In genomic region chr17:68290955-68291835, GRCh38 we compare ENCODE assay signal across 8 cellular contexts. TPM values are rescaled to one million over a fixed set of nuclear protein-coding genes. Genes with fewer than 3 reads are reported as not detected.
DNase-seq lines count a peak whose midpoint lies in the region; ATAC-seq and TF ChIP-seq lines count a peak whose summit lies in the region.

Gene ARSG, plus strand, starts transcription at chr17:68291495. Its CDS starts 15,999 bp downstream, at chr17:68307494.
Gene SLC16A6, minus strand, starts transcription at chr17:68291127. Its CDS starts 12,807 bp downstream, at chr17:68278320.

- H3K36me3 ChIP-seq in Caco-2 (ENCODE audit: control insufficient read depth, insufficient read depth, low read length) (no peaks in the 10 kb centered on the region), HUES48 (ENCODE audit: control insufficient read depth, insufficient read depth, low read length) (no peaks in the 10 kb centered on the region), PC-9 (ENCODE audit: low read depth) (no peaks in the 10 kb centered on the region), neuronal stem cell (replicated peaks in 1 of 2; ENCODE audit: control insufficient read depth in 2 of 2, insufficient read depth in 2 of 2, low read length in 2 of 2) (no peaks in the 10 kb centered on the region), suprapubic skin (no peaks in the 10 kb centered on the region)

- no peaks in the 10 kb centered on the region for H3K27me3 ChIP-seq in Caco-2 (replicated peaks; ENCODE audit: control insufficient read depth, insufficient read depth, low read length)
- peaks cover 42% of the 10 kb centered on the region for H3K27me3 ChIP-seq in HUES48 (ENCODE audit: control insufficient read depth, insufficient read depth, low read length)
- no peaks in the 10 kb centered on the region for H3K27me3 ChIP-seq in PC-9 (ENCODE audit: insufficient read depth, low read depth)
- peaks cover 74% of the 10 kb centered on the region for H3K27me3 ChIP-seq in foreskin keratinocyte
- H3K27me3 ChIP-seq in neuronal stem cell (ENCODE audit: control insufficient read depth in 3 of 3, insufficient read depth in 3 of 3, low read depth in 1 of 3, low read length in 3 of 3): peaks cover 0 to 21% (median 3%) of the 10 kb centered on the region in 3 experiments
- H3K27me3 ChIP-seq in suprapubic skin: no peaks in the 10 kb centered on the region

- DNase-seq in Caco-2 (peak; percentile 79 to 84), PC-9 (peak; percentile 43 to 62), foreskin keratinocyte (peak in 1 of 2 donors; percentile 4), neuronal stem cell (ENCODE audit: low spot score) (peak; percentile 68), suprapubic skin (ENCODE audit: low spot score in 2 of 2) (no peak)
- DNase-seq in activated effector memory CD4-positive, alpha-beta T cell treated with Interleukin-2 at 50 U/mL for 16 hours: peak; percentile 78

- peak within 1 kb of the TSS; percentile 76 for H3K27ac Mint-ChIP-seq in Caco-2 (ENCODE audit: unreplicated experiment)

- TF ChIP-seq CTCF in Caco-2 (IDR thresholded peaks at IDR 0.05; ENCODE audit: insufficient read depth in 1 of 2, low read depth in 1 of 2, low read length in 1 of 2, severe bottlenecking in 1 of 2, unreplicated experiment in 1 of 2): no peak
- TF ChIP-seq CTCF in PC-9 (conservative IDR thresholded peaks at IDR 0.05): no peak
- TF ChIP-seq CTCF in foreskin keratinocyte (conservative IDR thresholded peaks at IDR 0.05): no peak
- no peak for TF ChIP-seq CTCF in suprapubic skin (IDR thresholded peaks at IDR 0.05)

- peaks cover 18% of the 10 kb centered on the region for H3F3A ChIP-seq in PC-9 (ENCODE audit: insufficient read depth, low read depth)

- peak within 1 kb of the TSS; percentile 76 for H3K4me3 Mint-ChIP-seq in Caco-2 (ENCODE audit: unreplicated experiment)

- H3K27me3 Mint-ChIP-seq in Caco-2 (ENCODE audit: insufficient read depth, unreplicated experiment): peaks cover 3% of the 10 kb centered on the region

- H3K4me1 ChIP-seq in Caco-2 (peaks cover 6% of the 10 kb centered on the region; the same call in 1 of the 2 replicates), HUES48 (ENCODE audit: control insufficient read depth, insufficient read depth, low read length) (peaks cover 49% of the 10 kb centered on the region), PC-9 (replicated peaks; ENCODE audit: insufficient read depth) (peaks cover 20% of the 10 kb centered on the region), foreskin keratinocyte (no peaks in the 10 kb centered on the region), neuronal stem cell (ENCODE audit: control insufficient read depth in 2 of 2, insufficient read depth in 1 of 2, low read depth in 1 of 2, low read length in 2 of 2) (peaks cover 5 to 16% of the 10 kb centered on the region in 2 donors), suprapubic skin (peaks cover 50% of the 10 kb centered on the region)

- TF ChIP-seq EP300 in suprapubic skin (IDR thresholded peaks at IDR 0.05): no peak

- POLR2A ChIA-PET in Caco-2 (lab: Charles Lee) (interaction anchor here (0.6 kb wide), 4 partner anchors 12 to 563 kb away, joined by 3 to 6 read pairs (median 4); no protein-coding TSS in a partner anchor), PC-9 (lab: Charles Lee; ENCODE audit: unreplicated experiment) (interaction anchor here (0.6 to 0.7 kb wide), 3 partner anchors 13 to 22 kb away, joined by 5 to 9 read pairs (median 6); no protein-coding TSS in a partner anchor)

- peaks cover 5% of the 10 kb centered on the region for H3K36me3 Mint-ChIP-seq in Caco-2 (ENCODE audit: insufficient read depth, unreplicated experiment)

- peak; percentile 50 for ATAC-seq in GM21390 (IDR thresholded peaks at IDR 0.05; ENCODE audit: unreplicated experiment)
- peak; percentile 28 for ATAC-seq in foreskin keratinocyte

- no peaks in the 10 kb centered on the region for H3K79me1 ChIP-seq in neuronal stem cell (ENCODE audit: low read depth, low read length)

- H4K91ac ChIP-seq in neuronal stem cell (ENCODE audit: low read depth, low read length, poor library complexity): peak within 1 kb of the TSS; percentile 79

- peak within 1 kb of the TSS; percentile 17 for H3K4ac ChIP-seq in neuronal stem cell (ENCODE audit: low read length)

- H3K4me3 ChIP-seq in Caco-2 (ENCODE audit: low read depth, low read length) (peak within 1 kb of the TSS; percentile 87), HUES48 (ENCODE audit: low read depth, low read length) (peak within 1 kb of the TSS; percentile 73), PC-9 (peak within 1 kb of the TSS; percentile 76), neuronal stem cell (ENCODE audit: low read length in 2 of 2) (peak within 1 kb of the TSS; percentile 71 to 91), suprapubic skin (peak within 1 kb of the TSS; percentile 83)

- peak within 1 kb of the TSS; percentile 60 for H2AK5ac ChIP-seq in neuronal stem cell (ENCODE audit: low read depth, low read length)

- H3K27ac ChIP-seq in HUES48 (ENCODE audit: low read depth, low read length) (peak within 1 kb of the TSS; percentile 92), PC-9 (peak within 1 kb of the TSS; percentile 58), foreskin keratinocyte (no peak within 1 kb of the TSS), neuronal stem cell (replicated peaks; ENCODE audit: low read length) (no peak within 1 kb of the TSS), suprapubic skin (peak within 1 kb of the TSS; percentile 85)

- H3K14ac ChIP-seq in neuronal stem cell (ENCODE audit: low read length): peak within 1 kb of the TSS; percentile 25

- no peak within 1 kb of the TSS for H2BK5ac ChIP-seq in neuronal stem cell (ENCODE audit: low read length)

- CTCF ChIA-PET in Caco-2 (lab: Charles Lee) (interaction anchor here (0.6 to 1.4 kb wide), 4 partner anchors 34 to 145 kb away, joined by 3 to 14 read pairs (median 4); no protein-coding TSS in a partner anchor), PC-9 (lab: Charles Lee) (no interaction called here)

- H4K8ac ChIP-seq in neuronal stem cell (ENCODE audit: low read depth, low read length): no peak within 1 kb of the TSS

- WGBS in neuronal stem cell (ENCODE audit: extremely low coverage in 2 of 2, insufficient read length in 2 of 2, insufficient replicate concordance in 1 of 2), 2 donors: no CpG with 5 or more reads among the region's 96 CpGs
- WGBS in suprapubic skin: 0% methylated on average over 4 of the region's 96 CpGs

- intact Hi-C loops in Caco-2 (cut with micrococcal nuclease; ENCODE audit: unreplicated experiment) (loop anchor here (2.0 kb wide), 1 partner anchor 38 kb away; no protein-coding TSS in a partner anchor), PC-9 (cut with micrococcal nuclease; ENCODE audit: unreplicated experiment) (loop anchor here (5.0 to 10.0 kb wide), 2 partner anchors 64 to 86 kb away; no protein-coding TSS in a partner anchor)

- H2BK15ac ChIP-seq in neuronal stem cell (ENCODE audit: low read length): peak within 1 kb of the TSS; percentile 52

- H3K23ac ChIP-seq in neuronal stem cell (ENCODE audit: low read depth, low read length, poor library complexity): peak within 1 kb of the TSS; percentile 86

- H3K18ac ChIP-seq in neuronal stem cell (ENCODE audit: low read length): peak within 1 kb of the TSS; percentile 99

- H3K9ac ChIP-seq in HUES48 (ENCODE audit: low read depth, low read length) (peak within 1 kb of the TSS; percentile 90), neuronal stem cell (ENCODE audit: low read depth, low read length, poor library complexity) (peak within 1 kb of the TSS; percentile 83)

- H3K79me2 ChIP-seq in PC-9 (ENCODE audit: low read depth): peaks cover 3% of the 10 kb centered on the region; the same call in 1 of the 2 replicates

- peak within 1 kb of the TSS; percentile 27 for H2BK12ac ChIP-seq in neuronal stem cell (ENCODE audit: low read length)

- no peaks in the 10 kb centered on the region for H3K9me2 ChIP-seq in PC-9 (ENCODE audit: insufficient read depth)

- no peak for TF ChIP-seq POLR2A in suprapubic skin (IDR thresholded peaks at IDR 0.05)

- H2AFZ ChIP-seq in PC-9: peak within 1 kb of the TSS; percentile 86
- peak within 1 kb of the TSS; percentile 97 for H2AFZ ChIP-seq in neuronal stem cell (ENCODE audit: low read length)

- no TSS peak for BruUV-seq in Caco-2 (replicated peaks; lab: Mats Ljungman, UMichigan)
- BruUV-seq in PC-9 (replicated peaks; lab: Mats Ljungman, UMichigan): no TSS peak

- no peaks in the 10 kb centered on the region for H3K9me3 ChIP-seq in Caco-2
- H3K9me3 ChIP-seq in HUES48 (ENCODE audit: control insufficient read depth, insufficient read depth, low read length): no peaks in the 10 kb centered on the region
- H3K9me3 ChIP-seq in PC-9 (ENCODE audit: insufficient read depth, low read depth): no peaks in the 10 kb centered on the region
- no peaks in the 10 kb centered on the region for H3K9me3 ChIP-seq in neuronal stem cell (replicated peaks in 1 of 2; ENCODE audit: control insufficient read depth in 2 of 2, insufficient read depth in 1 of 2, low read depth in 1 of 2, low read length in 2 of 2)
- H3K9me3 ChIP-seq in suprapubic skin: no peaks in the 10 kb centered on the region

- peaks cover 3% of the 10 kb centered on the region for H3K4me1 Mint-ChIP-seq in Caco-2 (ENCODE audit: low read depth, unreplicated experiment)

- H2BK120ac ChIP-seq in neuronal stem cell (ENCODE audit: low read depth, low read length): peak within 1 kb of the TSS; percentile 43

- peak within 1 kb of the TSS; percentile 81 for H3K4me2 ChIP-seq in PC-9
- H3K4me2 ChIP-seq in neuronal stem cell (ENCODE audit: insufficient read depth, low read length, poor library complexity, severe bottlenecking): peak within 1 kb of the TSS; percentile 93

- H3K9me3 Mint-ChIP-seq in Caco-2 (ENCODE audit: unreplicated experiment): no peaks in the 10 kb centered on the region

- H4K20me1 ChIP-seq in PC-9 (ENCODE audit: insufficient read depth): no peaks in the 10 kb centered on the region

RNA-seq across cellular contexts. Expression of gene ARSG, which starts in this region (rescaled TPM):
- total RNA-seq in Caco-2 (2022) (5.8 and 6.1 TPM in 2 replicates), PC-9 (2021) (4.0 and 6.6 TPM in 2 replicates), foreskin keratinocyte (0.48 and 0.53 TPM in 2 replicates), suprapubic skin (10 to 100 TPM in 3 of 4 donors, 1 to 10 TPM in 1; 7.7 to 12.7 (median 10.7) TPM)
- polyA plus RNA-seq in foreskin keratinocyte: 0.16 and 0.29 TPM in 2 replicates
- 4.4 TPM for polyA plus RNA-seq in neuronal stem cell (2013, experiment 1 of 2)
- polyA plus RNA-seq in neuronal stem cell (2013, experiment 2 of 2): 4.2 TPM

RNA-seq across cellular contexts. Expression of gene SLC16A6, which starts in this region (rescaled TPM):
- total RNA-seq in Caco-2 (2022) (0.95 and 1.0 TPM in 2 replicates), PC-9 (2021) (0.70 and 0.83 TPM in 2 replicates), foreskin keratinocyte (not detected in 2 replicates), suprapubic skin (1 to 10 TPM; 2.7 to 10.0 (median 5.1) TPM)
- polyA plus RNA-seq in foreskin keratinocyte: not detected in 2 replicates
- polyA plus RNA-seq in neuronal stem cell (2013, experiment 1 of 2): 0.04 TPM
- 0.06 TPM for polyA plus RNA-seq in neuronal stem cell (2013, experiment 2 of 2)

Comparison
In these comparisons a context has a peak if more than half of its experiments do, and no peak if none do; other contexts are left out.
1. Peak in ATAC-seq in foreskin keratinocyte; RNA of the genes that start here not detected or under 1 TPM.
2. DNase-seq: peak in Caco-2 (2 of 2), PC-9 (2 of 2), activated effector memory CD4-positive, alpha-beta T cell treated with Interleukin-2 at 50 U/mL for 16 hours (single experiment) and neuronal stem cell (single experiment); none in suprapubic skin (0 of 2).
3. H3K27ac ChIP-seq: peak in HUES48 (single experiment), PC-9 (single experiment) and suprapubic skin (single experiment); none in foreskin keratinocyte (single experiment) and neuronal stem cell (single experiment).
4. Peak in every context shown above with its lines, with median percentiles within 50 percentile points of each other: H3K4me3 ChIP-seq.